8 cellular contexts compared by ENCODE assay signal in the genomic region with DNA sequence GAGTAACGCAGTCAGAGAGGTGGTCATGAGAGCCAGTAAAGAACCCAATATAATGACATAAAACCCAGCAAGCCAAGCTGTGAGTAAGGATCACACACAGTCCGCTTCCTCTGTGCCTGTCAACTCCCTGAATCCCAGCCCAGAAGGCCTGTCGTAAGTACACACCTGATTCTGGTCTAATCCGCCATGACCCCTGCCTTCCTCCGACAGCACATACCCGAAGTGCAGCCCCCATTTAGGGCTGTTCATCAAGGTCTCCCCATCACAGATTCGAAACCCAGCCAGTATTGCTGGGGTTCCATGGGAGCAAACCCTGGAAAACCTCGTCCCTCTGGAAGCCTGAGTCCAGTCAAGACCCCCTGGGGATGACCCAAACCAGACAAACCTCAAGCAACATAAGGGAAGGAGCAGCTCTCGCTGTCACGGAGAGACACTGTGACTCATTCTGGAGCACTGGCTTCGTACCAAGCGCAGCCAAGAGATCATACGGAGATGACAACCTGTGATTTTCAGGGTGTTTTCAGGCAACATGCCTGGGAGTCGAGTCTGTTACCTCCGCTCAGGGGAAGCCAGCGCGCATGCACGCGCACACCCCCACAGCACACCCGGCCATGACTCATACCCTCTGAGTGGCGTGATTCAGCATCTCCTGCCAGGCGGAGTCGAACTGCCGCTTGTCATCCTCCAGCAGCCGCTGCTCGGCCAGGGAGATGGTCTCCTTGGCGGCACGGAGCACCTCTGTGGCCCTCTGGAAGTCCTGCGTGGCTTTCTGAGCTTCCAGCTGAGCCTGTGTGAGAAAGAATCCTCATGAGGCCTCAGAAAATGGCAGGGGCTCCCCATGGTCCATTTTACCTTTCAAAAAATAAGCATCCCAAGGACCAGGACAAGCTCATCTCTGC.
DNase-seq lines count a peak whose midpoint lies in the region; ATAC-seq and TF ChIP-seq lines count a peak whose summit lies in the region.

No MANE protein-coding gene starts in this region.

- WGBS in upper lobe of left lung, 2 donors, result 56 to 67% methylated on average over 22 to 29 of the region's 29 CpGs

- peak; percentile 62 for TF ChIP-seq POLR2A in GM15510 (IDR thresholded peaks at IDR 0.05; ENCODE audit: borderline replicate concordance, extremely low read depth, insufficient read length)
- TF ChIP-seq POLR2A in upper lobe of left lung (IDR thresholded peaks at IDR 0.05), result peak in 1 of 4 donors; percentile 68

- H3K4me1 ChIP-seq in upper lobe of left lung, result peaks cover 52 to 84% (median 76%) of the 10 kb centered on the region in 4 donors

- peak overlapping the region; percentile 75 to 84 (median 79) for H3K27ac ChIP-seq in upper lobe of left lung

- ATAC-seq in HG03108 (IDR thresholded peaks at IDR 0.05; ENCODE audit: unreplicated experiment) (peak; percentile 56), SK-N-SH treated with all-trans-retinoic acid at 6 μM for 48 hours (peak; percentile 92), Right ventricle myocardium inferior (peak; percentile 87), upper lobe of left lung (ENCODE audit: low FRiP score in 2 of 2) (peak; percentile 77 to 88)
- peak; percentile 81 to 90 for ATAC-seq in activated naive CD4-positive, alpha-beta T cell treated with anti-CD3 and anti-CD28 coated beads, Interleukin-2, amount 50 U/mL, for 72 hours

- peaks cover 0 to 12% of the 10 kb centered on the region in 2 donors for H3K36me3 Mint-ChIP-seq in activated naive CD4-positive, alpha-beta T cell treated with anti-CD3 and anti-CD28 coated beads, Interleukin-2, amount 50 U/mL, for 72 hours

- H3K9me3 ChIP-seq in upper lobe of left lung, result no peaks in the 10 kb centered on the region

- peak overlapping the region in 1 of 4 donors; percentile 18 for H3K4me3 ChIP-seq in upper lobe of left lung

- H3K36me3 ChIP-seq in upper lobe of left lung, result peaks cover 0 to 21% (median 8%) of the 10 kb centered on the region in 4 donors

- intact Hi-C loops in Right ventricle myocardium inferior (cut with DNase I), result loop anchor here (2.0 to 10.0 kb wide), 3 partner anchors 63 to 285 kb away; a partner anchor contains a TSS

- no peaks in the 10 kb centered on the region for H3K9me3 Mint-ChIP-seq in activated naive CD4-positive, alpha-beta T cell treated with anti-CD3 and anti-CD28 coated beads, Interleukin-2, amount 50 U/mL, for 72 hours

- TF ChIP-seq CTCF in upper lobe of left lung (IDR thresholded peaks at IDR 0.05), result no peak

- TF ChIP-seq EP300 in upper lobe of left lung (IDR thresholded peaks at IDR 0.05), result peak in 1 of 4 donors; percentile 61

- peak overlapping the region; percentile 54 to 77 for H3K27ac Mint-ChIP-seq in activated naive CD4-positive, alpha-beta T cell treated with anti-CD3 and anti-CD28 coated beads, Interleukin-2, amount 50 U/mL, for 72 hours

- peak; percentile 76 to 89 for DNase-seq in activated naive CD4-positive, alpha-beta T cell treated with anti-CD3 and anti-CD28 coated beads, Interleukin-2, amount 50 U/mL, for 72 hours (ENCODE audit: low spot score in 2 of 2)
- DNase-seq in Right ventricle myocardium inferior (ENCODE audit: missing footprints) (peak; percentile 96), pulmonary artery endothelial cell (ENCODE audit: low read depth, low spot score) (peak; percentile 78), upper lobe of left lung (peak; percentile 90 to 93), NCI-H1048 (lab: John Stamatoyannopoulos, UW) (no peak)

- no peaks in the 10 kb centered on the region for H3K27me3 ChIP-seq in upper lobe of left lung

TF ChIP-seq in SK-N-SH treated with all-trans-retinoic acid at 6 μM for 48 hours, 23 proteins besides CTCF, POLR2A, EP300 and RAD21 (continues in another document):
- TF ChIP-seq OSR1 (CRISPR knock-in tag; IDR thresholded peaks at IDR 0.05), result no peak
- no peak for TF ChIP-seq GLIS3 (CRISPR knock-in tag; IDR thresholded peaks at IDR 0.05)
- no peak for TF ChIP-seq CSDC2 (CRISPR knock-in tag; IDR thresholded peaks at IDR 0.05)
- TF ChIP-seq, protein P1, sequence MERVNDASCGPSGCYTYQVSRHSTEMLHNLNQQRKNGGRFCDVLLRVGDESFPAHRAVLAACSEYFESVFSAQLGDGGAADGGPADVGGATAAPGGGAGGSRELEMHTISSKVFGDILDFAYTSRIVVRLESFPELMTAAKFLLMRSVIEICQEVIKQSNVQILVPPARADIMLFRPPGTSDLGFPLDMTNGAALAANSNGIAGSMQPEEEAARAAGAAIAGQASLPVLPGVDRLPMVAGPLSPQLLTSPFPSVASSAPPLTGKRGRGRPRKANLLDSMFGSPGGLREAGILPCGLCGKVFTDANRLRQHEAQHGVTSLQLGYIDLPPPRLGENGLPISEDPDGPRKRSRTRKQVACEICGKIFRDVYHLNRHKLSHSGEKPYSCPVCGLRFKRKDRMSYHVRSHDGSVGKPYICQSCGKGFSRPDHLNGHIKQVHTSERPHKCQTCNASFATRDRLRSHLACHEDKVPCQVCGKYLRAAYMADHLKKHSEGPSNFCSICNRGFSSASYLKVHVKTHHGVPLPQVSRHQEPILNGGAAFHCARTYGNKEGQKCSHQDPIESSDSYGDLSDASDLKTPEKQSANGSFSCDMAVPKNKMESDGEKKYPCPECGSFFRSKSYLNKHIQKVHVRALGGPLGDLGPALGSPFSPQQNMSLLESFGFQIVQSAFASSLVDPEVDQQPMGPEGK (CRISPR knock-in tag; IDR thresholded peaks at IDR 0.05; ENCODE audit: borderline replicate concordance), result no peak
- TF ChIP-seq ZFP3 (CRISPR knock-in tag; IDR thresholded peaks at IDR 0.05), result no peak
- no peak for TF ChIP-seq ESRRG (CRISPR knock-in tag; IDR thresholded peaks at IDR 0.05)
- TF ChIP-seq BACH2 (CRISPR knock-in tag; IDR thresholded peaks at IDR 0.05; ENCODE audit: borderline replicate concordance), result no peak
- TF ChIP-seq, protein P2, sequence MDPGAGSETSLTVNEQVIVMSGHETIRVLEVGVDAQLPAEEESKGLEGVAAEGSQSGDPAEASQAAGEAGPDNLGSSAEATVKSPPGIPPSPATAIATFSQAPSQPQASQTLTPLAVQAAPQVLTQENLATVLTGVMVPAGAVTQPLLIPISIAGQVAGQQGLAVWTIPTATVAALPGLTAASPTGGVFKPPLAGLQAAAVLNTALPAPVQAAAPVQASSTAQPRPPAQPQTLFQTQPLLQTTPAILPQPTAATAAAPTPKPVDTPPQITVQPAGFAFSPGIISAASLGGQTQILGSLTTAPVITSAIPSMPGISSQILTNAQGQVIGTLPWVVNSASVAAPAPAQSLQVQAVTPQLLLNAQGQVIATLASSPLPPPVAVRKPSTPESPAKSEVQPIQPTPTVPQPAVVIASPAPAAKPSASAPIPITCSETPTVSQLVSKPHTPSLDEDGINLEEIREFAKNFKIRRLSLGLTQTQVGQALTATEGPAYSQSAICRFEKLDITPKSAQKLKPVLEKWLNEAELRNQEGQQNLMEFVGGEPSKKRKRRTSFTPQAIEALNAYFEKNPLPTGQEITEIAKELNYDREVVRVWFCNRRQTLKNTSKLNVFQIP (CRISPR knock-in tag; IDR thresholded peaks at IDR 0.05; ENCODE audit: borderline replicate concordance, low read depth), result no peak
- no peak for TF ChIP-seq ARNTL (CRISPR knock-in tag; IDR thresholded peaks at IDR 0.05; ENCODE audit: borderline replicate concordance, low read depth)
- TF ChIP-seq, protein P3, sequence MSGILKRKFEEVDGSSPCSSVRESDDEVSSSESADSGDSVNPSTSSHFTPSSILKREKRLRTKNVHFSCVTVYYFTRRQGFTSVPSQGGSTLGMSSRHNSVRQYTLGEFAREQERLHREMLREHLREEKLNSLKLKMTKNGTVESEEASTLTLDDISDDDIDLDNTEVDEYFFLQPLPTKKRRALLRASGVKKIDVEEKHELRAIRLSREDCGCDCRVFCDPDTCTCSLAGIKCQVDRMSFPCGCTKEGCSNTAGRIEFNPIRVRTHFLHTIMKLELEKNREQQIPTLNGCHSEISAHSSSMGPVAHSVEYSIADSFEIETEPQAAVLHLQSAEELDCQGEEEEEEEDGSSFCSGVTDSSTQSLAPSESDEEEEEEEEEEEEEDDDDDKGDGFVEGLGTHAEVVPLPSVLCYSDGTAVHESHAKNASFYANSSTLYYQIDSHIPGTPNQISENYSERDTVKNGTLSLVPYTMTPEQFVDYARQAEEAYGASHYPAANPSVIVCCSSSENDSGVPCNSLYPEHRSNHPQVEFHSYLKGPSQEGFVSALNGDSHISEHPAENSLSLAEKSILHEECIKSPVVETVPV (CRISPR knock-in tag; IDR thresholded peaks at IDR 0.05), result no peak
- TF ChIP-seq, protein P4, sequence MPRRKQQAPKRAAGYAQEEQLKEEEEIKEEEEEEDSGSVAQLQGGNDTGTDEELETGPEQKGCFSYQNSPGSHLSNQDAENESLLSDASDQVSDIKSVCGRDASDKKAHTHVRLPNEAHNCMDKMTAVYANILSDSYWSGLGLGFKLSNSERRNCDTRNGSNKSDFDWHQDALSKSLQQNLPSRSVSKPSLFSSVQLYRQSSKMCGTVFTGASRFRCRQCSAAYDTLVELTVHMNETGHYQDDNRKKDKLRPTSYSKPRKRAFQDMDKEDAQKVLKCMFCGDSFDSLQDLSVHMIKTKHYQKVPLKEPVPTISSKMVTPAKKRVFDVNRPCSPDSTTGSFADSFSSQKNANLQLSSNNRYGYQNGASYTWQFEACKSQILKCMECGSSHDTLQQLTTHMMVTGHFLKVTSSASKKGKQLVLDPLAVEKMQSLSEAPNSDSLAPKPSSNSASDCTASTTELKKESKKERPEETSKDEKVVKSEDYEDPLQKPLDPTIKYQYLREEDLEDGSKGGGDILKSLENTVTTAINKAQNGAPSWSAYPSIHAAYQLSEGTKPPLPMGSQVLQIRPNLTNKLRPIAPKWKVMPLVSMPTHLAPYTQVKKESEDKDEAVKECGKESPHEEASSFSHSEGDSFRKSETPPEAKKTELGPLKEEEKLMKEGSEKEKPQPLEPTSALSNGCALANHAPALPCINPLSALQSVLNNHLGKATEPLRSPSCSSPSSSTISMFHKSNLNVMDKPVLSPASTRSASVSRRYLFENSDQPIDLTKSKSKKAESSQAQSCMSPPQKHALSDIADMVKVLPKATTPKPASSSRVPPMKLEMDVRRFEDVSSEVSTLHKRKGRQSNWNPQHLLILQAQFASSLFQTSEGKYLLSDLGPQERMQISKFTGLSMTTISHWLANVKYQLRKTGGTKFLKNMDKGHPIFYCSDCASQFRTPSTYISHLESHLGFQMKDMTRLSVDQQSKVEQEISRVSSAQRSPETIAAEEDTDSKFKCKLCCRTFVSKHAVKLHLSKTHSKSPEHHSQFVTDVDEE (CRISPR knock-in tag; IDR thresholded peaks at IDR 0.05), result no peak
- no peak for TF ChIP-seq SNAI2 (CRISPR knock-in tag; IDR thresholded peaks at IDR 0.05)
- TF ChIP-seq TOX (CRISPR knock-in tag; IDR thresholded peaks at IDR 0.05; ENCODE audit: borderline replicate concordance), result no peak
- TF ChIP-seq ZNF8 (CRISPR knock-in tag; IDR thresholded peaks at IDR 0.05), result no peak
